8 cellular contexts compared by ENCODE assay signal in genomic region chr15:52180196-52180835, GRCh38. TPM values are rescaled to one million over a fixed set of nuclear protein-coding genes. Genes with fewer than 3 reads are reported as not detected.
DNase-seq lines count a peak whose midpoint lies in the region; ATAC-seq and TF ChIP-seq lines count a peak whose summit lies in the region.

No MANE protein-coding gene starts in this region.

- no peaks in the 10 kb centered on the region for H3K9me3 ChIP-seq in NT2/D1 (ENCODE audit: insufficient read depth, low read length)

- peaks cover 31% of the 10 kb centered on the region for H3K27me3 ChIP-seq in NT2/D1 (ENCODE audit: insufficient read depth, insufficient read length)
- no peaks in the 10 kb centered on the region for H3K27me3 ChIP-seq in kidney epithelial cell (ENCODE audit: control insufficient read depth, insufficient read depth, low read length)

- TF ChIP-seq CTCF in astrocyte of the cerebellum (IDR thresholded peaks at IDR 0.05; ENCODE audit: low read depth, low read length, missing control alignments) (no peak), kidney epithelial cell (IDR thresholded peaks at IDR 0.05; ENCODE audit: insufficient read depth, low read length, poor library complexity, severe bottlenecking) (no peak)

- no peaks in the 10 kb centered on the region for H3K27me3 Mint-ChIP-seq in stimulated activated memory B cell treated with anti-CD40 and anti-IgM and Interleukin-4, amounts not matched to agents 10 μg/mL and 1 μg/mL and 100 μg/mL, for 72 hours

- H3K36me3 ChIP-seq in NT2/D1 (ENCODE audit: insufficient read depth, insufficient read length, low read length) = no peaks in the 10 kb centered on the region
- no peaks in the 10 kb centered on the region for H3K36me3 ChIP-seq in kidney epithelial cell (ENCODE audit: control insufficient read depth, insufficient read depth, low read length)

- in situ Hi-C loops in astrocyte of the cerebellum (cut with HindIII; ENCODE audit: low sequenced_read_pairs) = no loop called here

- peak overlapping the region; percentile 96 for H3K4me3 Mint-ChIP-seq in stimulated activated memory B cell treated with anti-CD40 and anti-IgM and Interleukin-4, amounts not matched to agents 10 μg/mL and 1 μg/mL and 100 μg/mL, for 72 hours

- H3K4me1 Mint-ChIP-seq in stimulated activated memory B cell treated with anti-CD40 and anti-IgM and Interleukin-4, amounts not matched to agents 10 μg/mL and 1 μg/mL and 100 μg/mL, for 72 hours = peaks cover 59% of the 10 kb centered on the region

- peak overlapping the region; percentile 91 for H3K9ac ChIP-seq in NT2/D1 (ENCODE audit: insufficient read length, low read depth)

- DNase-seq in NT2/D1 (ENCODE audit: low read depth, low spot score) (no peak), astrocyte of the cerebellum (ENCODE audit: low read depth) (no peak), kidney epithelial cell (ENCODE audit: low read depth) (no peak), HuH-7 (ENCODE audit: low spot score) (no peak), DMS 273 treated with DMSO at 0.1 percent for 48 hours (lab: John Stamatoyannopoulos, UW) (no peak)

- H3K4me3 ChIP-seq in NT2/D1 (ENCODE audit: insufficient read length, low read depth) (peak overlapping the region; percentile 77), astrocyte of the cerebellum (ENCODE audit: low read depth, low read length) (peak overlapping the region; percentile 53), kidney epithelial cell (ENCODE audit: low read depth, low read length) (peak overlapping the region; percentile 93)

- no peaks in the 10 kb centered on the region for H3K36me3 Mint-ChIP-seq in stimulated activated memory B cell treated with anti-CD40 and anti-IgM and Interleukin-4, amounts not matched to agents 10 μg/mL and 1 μg/mL and 100 μg/mL, for 72 hours

- H3K4me1 ChIP-seq in NT2/D1 (ENCODE audit: insufficient read depth, insufficient read length) = peaks cover 2% of the 10 kb centered on the region

- peak overlapping the region; percentile 86 for H3K27ac Mint-ChIP-seq in stimulated activated memory B cell treated with anti-CD40 and anti-IgM and Interleukin-4, amounts not matched to agents 10 μg/mL and 1 μg/mL and 100 μg/mL, for 72 hours

- H3K9me3 Mint-ChIP-seq in stimulated activated memory B cell treated with anti-CD40 and anti-IgM and Interleukin-4, amounts not matched to agents 10 μg/mL and 1 μg/mL and 100 μg/mL, for 72 hours = no peaks in the 10 kb centered on the region

- ATAC-seq in GM18517 (IDR thresholded peaks at IDR 0.05; ENCODE audit: unreplicated experiment) (peak; percentile 28), HG02610 (IDR thresholded peaks at IDR 0.05; ENCODE audit: unreplicated experiment) (peak; percentile 24)
- ATAC-seq in stimulated activated memory B cell treated with anti-CD40 and anti-IgM and Interleukin-4, amounts not matched to agents 10 μg/mL and 1 μg/mL and 100 μg/mL, for 72 hours = peak; percentile 62

RNA-seq across cellular contexts. Expression of gene GNB5, which starts 10.9 kb away (rescaled TPM):
- total RNA-seq in kidney epithelial cell = 39.9 and 46.7 TPM in 2 replicates
